ENCODE assay signal across 8 cellular contexts in the genomic region with DNA sequence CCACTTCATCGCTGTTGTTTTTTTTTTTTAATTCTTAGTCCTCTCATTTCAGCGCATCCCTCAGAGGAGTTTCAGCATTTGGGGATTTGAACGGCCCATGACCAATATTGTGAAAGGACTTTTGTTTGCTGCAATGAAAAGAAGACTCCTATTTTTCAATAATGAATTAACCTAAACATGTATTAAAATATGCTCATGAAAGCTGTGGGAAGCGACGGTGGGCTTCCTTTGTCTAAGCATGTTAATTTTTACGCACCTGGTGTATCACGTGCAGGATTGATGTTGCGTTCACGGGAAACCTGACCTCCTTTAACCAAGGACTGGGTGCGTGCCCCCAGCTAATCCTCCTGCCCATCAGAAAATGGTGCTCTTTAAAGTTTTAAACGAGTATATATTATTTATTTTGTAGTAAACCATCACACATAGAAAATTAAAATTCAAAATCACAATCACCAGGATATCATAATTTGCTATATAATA. TPM values are rescaled to one million over a fixed set of nuclear protein-coding genes. Genes with fewer than 3 reads are reported as not detected.
DNase-seq lines count a peak whose midpoint lies in the region; ATAC-seq, FAIRE-seq and TF ChIP-seq lines count a peak whose summit lies in the region.

No MANE protein-coding gene starts in this region.

- no peak overlapping the region for H3K27ac Mint-ChIP-seq in Calu3 (ENCODE audit: unreplicated experiment)
- peak overlapping the region; percentile 32 for H3K27ac Mint-ChIP-seq in dendritic cell treated with granulocyte-macrophage colony-stimulating factor and Interleukin-4, amounts not matched to agents 40 ng/mL and 50 ng/mL, for 4 days

- H3K9me3 Mint-ChIP-seq in Calu3 (ENCODE audit: low read depth, unreplicated experiment), result no peaks in the 10 kb centered on the region
- peaks cover 6% of the 10 kb centered on the region for H3K9me3 Mint-ChIP-seq in dendritic cell treated with granulocyte-macrophage colony-stimulating factor and Interleukin-4, amounts not matched to agents 40 ng/mL and 50 ng/mL, for 4 days

- H3K4me3 ChIP-seq in neuron (ENCODE audit: low read length), result peak overlapping the region; percentile 67

- H3K4me1 ChIP-seq in neuron (ENCODE audit: insufficient read depth, low read length), result peaks cover 7% of the 10 kb centered on the region

- DNase-seq in Calu3 (no peak), HTR-8/SVneo (ENCODE audit: insufficient read length, low spot score) (peak; percentile 12), NCI-H2081 treated with DMSO at 0.1 percent for 48 hours (lab: John Stamatoyannopoulos, UW) (no peak), DMS 273 treated with DMSO at 0.1 percent for 48 hours (lab: John Stamatoyannopoulos, UW) (no peak), COLO829 (ENCODE audit: low spot score) (no peak)

- intact Hi-C loops in Calu3 (cut with micrococcal nuclease; ENCODE audit: unreplicated experiment), result no loop called here
- intact Hi-C loops in dendritic cell treated with granulocyte-macrophage colony-stimulating factor and Interleukin-4, amounts not matched to agents 40 ng/mL and 50 ng/mL, for 4 days (cut with micrococcal nuclease), result loop anchor here (5.0 to 10.0 kb wide), 3 partner anchors 123 to 720 kb away; partner anchors contain the start of genes CFAP97 and CYP4V2

- peak overlapping the region; percentile 68 for H3K4me3 Mint-ChIP-seq in Calu3 (ENCODE audit: low read depth, unreplicated experiment)
- peak overlapping the region; percentile 73 for H3K4me3 Mint-ChIP-seq in dendritic cell treated with granulocyte-macrophage colony-stimulating factor and Interleukin-4, amounts not matched to agents 40 ng/mL and 50 ng/mL, for 4 days

- no peaks in the 10 kb centered on the region for H3K36me3 ChIP-seq in neuron (ENCODE audit: insufficient read depth, low read length)

- FAIRE-seq in HTR-8/SVneo (lab: Jason Lieb, UNC), result no peak

- peak overlapping the region; percentile 100 for H2AFZ ChIP-seq in neuron (ENCODE audit: low read depth, low read length)

- no TSS peak for BruUV-seq in Calu3 (replicated peaks; lab: Mats Ljungman, UMichigan)

- peaks cover 12% of the 10 kb centered on the region for H3K36me3 Mint-ChIP-seq in Calu3 (ENCODE audit: insufficient read depth, unreplicated experiment)
- no peaks in the 10 kb centered on the region for H3K36me3 Mint-ChIP-seq in dendritic cell treated with granulocyte-macrophage colony-stimulating factor and Interleukin-4, amounts not matched to agents 40 ng/mL and 50 ng/mL, for 4 days (ENCODE audit: low read depth)

- H3K27me3 ChIP-seq in neuron (ENCODE audit: insufficient read depth, low read length), result peaks cover 4% of the 10 kb centered on the region

- no peak for TF ChIP-seq CTCF in Calu3 (IDR thresholded peaks at IDR 0.05; ENCODE audit: unreplicated experiment)

- no peak for ATAC-seq in HG03521 (IDR thresholded peaks at IDR 0.05; ENCODE audit: unreplicated experiment)

- H3K4me1 Mint-ChIP-seq in Calu3 (ENCODE audit: low read depth, unreplicated experiment), result no peaks in the 10 kb centered on the region
- H3K4me1 Mint-ChIP-seq in dendritic cell treated with granulocyte-macrophage colony-stimulating factor and Interleukin-4, amounts not matched to agents 40 ng/mL and 50 ng/mL, for 4 days (ENCODE audit: low read depth), result peaks cover 6% of the 10 kb centered on the region

- peaks cover 31% of the 10 kb centered on the region for H3K27me3 Mint-ChIP-seq in Calu3 (ENCODE audit: unreplicated experiment)
- peaks cover 59% of the 10 kb centered on the region for H3K27me3 Mint-ChIP-seq in dendritic cell treated with granulocyte-macrophage colony-stimulating factor and Interleukin-4, amounts not matched to agents 40 ng/mL and 50 ng/mL, for 4 days

- H3K9me3 ChIP-seq in neuron (ENCODE audit: low read length), result peaks cover 2% of the 10 kb centered on the region

- CTCF ChIA-PET in Calu3 (lab: Charles Lee), result no interaction called here

RNA-seq across cellular contexts. Expression of gene CCDC110, which starts 0.6 kb away (rescaled TPM):
- not detected in 2 replicates for total RNA-seq in Calu3 (2022)

RNA-seq across cellular contexts. Expression of gene UFSP2, which starts 46.3 kb away (rescaled TPM):
- 11.8 and 14.8 TPM in 2 replicates for total RNA-seq in Calu3 (2022)
